ENCODE assay signal across 8 cellular contexts in genomic region chr15:67085237-67085817, GRCh38. TPM values are rescaled to one million over a fixed set of nuclear protein-coding genes. Genes with fewer than 3 reads are reported as not detected.
DNase-seq lines count a peak whose midpoint lies in the region; ATAC-seq and TF ChIP-seq lines count a peak whose summit lies in the region.

No MANE protein-coding gene starts in this region.

- no peaks in the 10 kb centered on the region for H3K9me3 Mint-ChIP-seq in activated CD4-positive, alpha-beta T cell treated with anti-CD3 and anti-CD28 coated beads, Interleukin-2, amount 10 ng/mL, durations not matched to agents 24 days and 14 days
- H3K9me3 Mint-ChIP-seq in activated naive CD4-positive, alpha-beta T cell treated with anti-CD3 and anti-CD28 coated beads, Interleukin-2, amount 50 U/mL, for 24 hours: no peaks in the 10 kb centered on the region

- ATAC-seq in HG03439 (IDR thresholded peaks at IDR 0.05; ENCODE audit: unreplicated experiment): peak; percentile 24
- ATAC-seq in stimulated activated naive CD8-positive, alpha-beta T cell treated with anti-CD3 and anti-CD28 coated beads, Interleukin-15, Interleukin-2, amounts not matched to agents 100 U/mL and 50 U/mL, for 24 hours: peak; percentile 73

- TF ChIP-seq CTCF in GM10266 (IDR thresholded peaks at IDR 0.05; ENCODE audit: control insufficient read depth, insufficient read depth, low read depth, missing control alignments): no peak

- H3K27me3 Mint-ChIP-seq in activated CD4-positive, alpha-beta T cell treated with anti-CD3 and anti-CD28 coated beads, Interleukin-2, amount 10 ng/mL, durations not matched to agents 24 days and 14 days: no peaks in the 10 kb centered on the region
- no peaks in the 10 kb centered on the region for H3K27me3 Mint-ChIP-seq in activated naive CD4-positive, alpha-beta T cell treated with anti-CD3 and anti-CD28 coated beads, Interleukin-2, amount 50 U/mL, for 24 hours

- H3K36me3 Mint-ChIP-seq in activated CD4-positive, alpha-beta T cell treated with anti-CD3 and anti-CD28 coated beads, Interleukin-2, amount 10 ng/mL, durations not matched to agents 24 days and 14 days (ENCODE audit: low read depth): peaks cover 59% of the 10 kb centered on the region
- H3K36me3 Mint-ChIP-seq in activated naive CD4-positive, alpha-beta T cell treated with anti-CD3 and anti-CD28 coated beads, Interleukin-2, amount 50 U/mL, for 24 hours: peaks cover 2% of the 10 kb centered on the region

- peak overlapping the region; percentile 74 for H3K4me3 Mint-ChIP-seq in activated CD4-positive, alpha-beta T cell treated with anti-CD3 and anti-CD28 coated beads, Interleukin-2, amount 10 ng/mL, durations not matched to agents 24 days and 14 days
- peak overlapping the region; percentile 64 for H3K4me3 Mint-ChIP-seq in activated naive CD4-positive, alpha-beta T cell treated with anti-CD3 and anti-CD28 coated beads, Interleukin-2, amount 50 U/mL, for 24 hours

- DNase-seq in activated CD4-positive, alpha-beta T cell treated with anti-CD3 and anti-CD28 coated beads, Interleukin-2, amount 10 ng/mL, durations not matched to agents 24 days and 14 days: peak; percentile 87
- no peak for DNase-seq in activated CD4-positive, alpha-beta T cell treated with anti-CD3 and anti-CD28 coated beads, Interleukin-2, amount 50 U/mL, for 1 hour
- peak; percentile 64 for DNase-seq in stimulated activated naive CD8-positive, alpha-beta T cell treated with anti-CD3 and anti-CD28 coated beads, Interleukin-15, Interleukin-2, amounts not matched to agents 100 U/mL and 50 U/mL, for 24 hours
- DNase-seq in amygdala (lab: John Stamatoyannopoulos, UW) (no peak), NCI-H2227 (lab: John Stamatoyannopoulos, UW; ENCODE audit: unreplicated experiment) (no peak), GM10266 (ENCODE audit: extremely low spot score) (no peak)

- intact Hi-C loops in activated CD4-positive, alpha-beta T cell treated with anti-CD3 and anti-CD28 coated beads, Interleukin-2, amount 10 ng/mL, durations not matched to agents 24 days and 14 days (cut with micrococcal nuclease): loop anchor here (1.0 kb wide), 8 partner anchors 16 to 222 kb away; partner anchors contain the start of genes AAGAB and IQCH

- H3K27ac Mint-ChIP-seq in activated CD4-positive, alpha-beta T cell treated with anti-CD3 and anti-CD28 coated beads, Interleukin-2, amount 10 ng/mL, durations not matched to agents 24 days and 14 days: peak overlapping the region; percentile 96
- peak overlapping the region; percentile 84 for H3K27ac Mint-ChIP-seq in activated naive CD4-positive, alpha-beta T cell treated with anti-CD3 and anti-CD28 coated beads, Interleukin-2, amount 50 U/mL, for 24 hours

- peaks cover 95% of the 10 kb centered on the region for H3K4me1 Mint-ChIP-seq in activated CD4-positive, alpha-beta T cell treated with anti-CD3 and anti-CD28 coated beads, Interleukin-2, amount 10 ng/mL, durations not matched to agents 24 days and 14 days
- H3K4me1 Mint-ChIP-seq in activated naive CD4-positive, alpha-beta T cell treated with anti-CD3 and anti-CD28 coated beads, Interleukin-2, amount 50 U/mL, for 24 hours: peaks cover 90% of the 10 kb centered on the region

RNA-seq across cellular contexts. Expression of gene SMAD3, which starts 19.9 kb away (rescaled TPM):
- total RNA-seq in activated CD4-positive, alpha-beta T cell treated with anti-CD3 and anti-CD28 coated beads, Interleukin-2, amount 10 ng/mL, durations not matched to agents 24 days and 14 days: 59.9 and 61.6 TPM in 2 replicates

Comparison
In these comparisons a context has a peak if more than half of its experiments do, and no peak if none do; other contexts are left out.
1. DNase-seq: peak in activated CD4-positive, alpha-beta T cell treated with anti-CD3 and anti-CD28 coated beads, Interleukin-2, amount 10 ng/mL, durations not matched to agents 24 days and 14 days (single experiment) and stimulated activated naive CD8-positive, alpha-beta T cell treated with anti-CD3 and anti-CD28 coated beads, Interleukin-15, Interleukin-2, amounts not matched to agents 100 U/mL and 50 U/mL, for 24 hours (single experiment); none in activated CD4-positive, alpha-beta T cell treated with anti-CD3 and anti-CD28 coated beads, Interleukin-2, amount 50 U/mL, for 1 hour (single experiment), amygdala (0 of 56), NCI-H2227 (single experiment) and GM10266 (single experiment).